In the genomic region with DNA sequence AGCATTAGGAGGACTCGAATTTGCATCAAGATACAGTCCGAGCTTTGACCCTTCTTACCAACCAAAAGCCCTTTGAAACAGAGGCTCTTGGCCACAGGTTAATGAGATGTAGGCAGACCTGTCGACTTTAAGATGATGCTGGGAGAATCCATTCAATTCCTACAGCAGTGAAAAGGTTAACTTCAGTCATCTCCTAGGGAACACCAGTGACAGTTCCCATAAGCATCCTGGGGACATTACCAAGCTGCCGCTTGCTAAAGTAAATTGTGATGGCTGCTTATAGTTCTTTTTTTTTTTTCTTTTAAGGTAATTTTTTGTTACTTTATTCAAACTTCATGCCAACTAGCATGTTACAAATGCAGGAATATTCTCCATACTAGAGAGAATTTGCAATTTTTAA, we compare ENCODE assay signal across 10 cellular contexts.
"Had no signal": no experiment of that assay in that cellular context is flagged by ENCODE, and none has a peak within 500 bp of the region (broad histone marks: within the 10 kb centered on the region; RNA-seq: fewer than 3 reads in every experiment).

No MANE protein-coding gene starts in this region.

- DNase-seq: activated CD4-positive, alpha-beta T cell treated with anti-CD3 and anti-CD28 coated beads, Interleukin-2, amount 50 U/mL, for 4 hours; activated effector memory CD4-positive, alpha-beta T cell treated with Interleukin-2 at 50 U/mL for 16 hours; activated T-cell treated with anti-CD3 and anti-CD28 coated beads, Interleukin-2, amount 50 U/mL, for 1 hour; central memory CD4-positive, alpha-beta T cell; effector memory CD8-positive, alpha-beta T cell; erythroblast; posterior cingulate gyrus had no signal

- H3K27ac ChIP-seq: right atrium auricular region, skin epidermis had no signal

- H3K27me3 ChIP-seq: right atrium auricular region had no signal

- ATAC-seq: activated CD4-positive, CD25-positive, alpha-beta regulatory T cell treated with anti-CD3 and anti-CD28 coated beads, Interleukin-2, amount 50 U/mL, for 24 hours; effector memory CD8-positive, alpha-beta T cell had no signal

- H3K4me3 ChIP-seq: right atrium auricular region, skin epidermis had no signal

- H3K36me3 ChIP-seq: right atrium auricular region had no signal

- H3K9me3 ChIP-seq: right atrium auricular region had no signal
